Comparison of ENCODE assay signal across 22 cellular contexts in genomic region chr10:100985336-100985735, GRCh38. TPM values are rescaled to one million over a fixed set of nuclear protein-coding genes. Genes with fewer than 3 reads are reported as not detected.
A peak's percentile ranks its signal among the peaks of the same experiment; 100 is the strongest.
DNase-seq lines count a peak whose midpoint lies in the region; ATAC-seq, FAIRE-seq and TF ChIP-seq lines count a peak whose summit lies in the region.
"Had no signal": no experiment of that assay in that cellular context is flagged by ENCODE, and none has a peak within 500 bp of the region (broad histone marks: within the 10 kb centered on the region; RNA-seq: fewer than 3 reads in every experiment).

No MANE protein-coding gene starts in this region.

- TF ChIP-seq POLR2A in GM12878 (IDR thresholded peaks at IDR 0.05; ENCODE audit: low read depth, low read length): no peak

- intact Hi-C loops in GM12878 (cut with micrococcal nuclease; ENCODE audit: unreplicated experiment): no loop called here
- intact Hi-C loops in naive thymus-derived CD4-positive, alpha-beta T cell (cut with micrococcal nuclease): no loop called here

- peaks cover 2 to 6% of the 10 kb centered on the region in 2 experiments; a peak in 2 of 4 replicates for H3K36me3 ChIP-seq in GM12878 (ENCODE audit: control insufficient read depth in 2 of 2, insufficient read depth in 2 of 2, low read length in 1 of 2)
- peaks cover 0 to 61% (median under 1%) of the 10 kb centered on the region in 3 experiments for H3K36me3 ChIP-seq in naive thymus-derived CD4-positive, alpha-beta T cell (ENCODE audit: control insufficient read depth in 2 of 3, insufficient read depth in 3 of 3, low read length in 3 of 3)

- peak overlapping the region in 7 of 10 donors; percentile 28 to 99 (median 93) for H3K4me3 Mint-ChIP-seq in naive thymus-derived CD4-positive, alpha-beta T cell

- ATAC-seq in GM12878 (peak; percentile 57), HG03565 (IDR thresholded peaks at IDR 0.05; ENCODE audit: unreplicated experiment) (no peak), GM21515 (IDR thresholded peaks at IDR 0.05; ENCODE audit: unreplicated experiment) (no peak), HG03469 (IDR thresholded peaks at IDR 0.05; ENCODE audit: unreplicated experiment) (no peak)
- ATAC-seq in naive thymus-derived CD4-positive, alpha-beta T cell: no peak
- ATAC-seq: activated naive CD4-positive, alpha-beta T cell treated with anti-CD3 and anti-CD28 coated beads, Interleukin-2, amount 50 U/mL, for 72 hours had no signal

- H3K9me3 Mint-ChIP-seq in naive thymus-derived CD4-positive, alpha-beta T cell: no peaks in the 10 kb centered on the region
- H3K9me3 Mint-ChIP-seq: activated naive CD4-positive, alpha-beta T cell treated with anti-CD3 and anti-CD28 coated beads, Interleukin-2, amount 50 U/mL, for 72 hours had no signal

- peak overlapping the region in 1 of 9 donors; percentile 3 for H3K27ac Mint-ChIP-seq in naive thymus-derived CD4-positive, alpha-beta T cell

- no peak overlapping the region for H3K4me2 ChIP-seq in GM12878 (ENCODE audit: control insufficient read depth, insufficient read depth)

- H3K27ac ChIP-seq in 22Rv1: peak overlapping the region; percentile 92; the same call in 1 of the 2 replicates
- no peak overlapping the region for H3K27ac ChIP-seq in GM12878 (ENCODE audit: control insufficient read depth, insufficient read depth)
- no peak overlapping the region for H3K27ac ChIP-seq in naive thymus-derived CD4-positive, alpha-beta T cell (ENCODE audit: low read depth, low read length)
- H3K27ac ChIP-seq: neutrophil, SK-N-MC had no signal

- no peak overlapping the region for H3K4me3 ChIP-seq in GM12865 (ENCODE audit: low read depth, low read length)
- H3K4me3 ChIP-seq in GM12878: no peak overlapping the region
- H3K4me3 ChIP-seq in naive thymus-derived CD4-positive, alpha-beta T cell (ENCODE audit: low read length): no peak overlapping the region
- H3K4me3 ChIP-seq: lung, SK-N-MC had no signal

- no peak for FAIRE-seq in GM12878 (lab: Jason Lieb, UNC)
- FAIRE-seq: TTC549 had no signal

- no peak overlapping the region for H2AFZ ChIP-seq in GM12878 (ENCODE audit: control insufficient read depth, low read depth, low read length)

- H3K4me1 Mint-ChIP-seq in naive thymus-derived CD4-positive, alpha-beta T cell: peaks cover 20 to 55% (median 32%) of the 10 kb centered on the region in 7 donors

- H3K27me3 Mint-ChIP-seq in naive thymus-derived CD4-positive, alpha-beta T cell: no peaks in the 10 kb centered on the region

- no peaks in the 10 kb centered on the region for H4K20me1 ChIP-seq in GM12878 (ENCODE audit: control insufficient read depth, insufficient read depth)

- peaks cover under 1 to 43% (median 17%) of the 10 kb centered on the region in 5 donors for H3K36me3 Mint-ChIP-seq in naive thymus-derived CD4-positive, alpha-beta T cell

- POLR2A ChIA-PET in GM12878 (lab: Charles Lee): interaction anchor here (0.8 to 2.8 kb wide), 6 partner anchors 13 to 75 kb away, joined by 3 to 23 read pairs (median 3); partner anchors contain the start of genes LZTS2, SEMA4G and SLF2
- POLR2A ChIA-PET in naive thymus-derived CD4-positive, alpha-beta T cell (lab: Charles Lee): interaction anchor here (1.4 to 4.7 kb wide), 2 partner anchors 12 to 46 kb away, joined by 8 to 65 read pairs; partner anchors contain the start of genes LZTS2, PDZD7 and SFXN3

- no peaks in the 10 kb centered on the region for H3K9me3 ChIP-seq in GM12878 (replicated peaks; ENCODE audit: control insufficient read depth, insufficient read depth, low read length)
- H3K9me3 ChIP-seq in naive thymus-derived CD4-positive, alpha-beta T cell (ENCODE audit: control insufficient read depth in 2 of 3, low read length in 3 of 3): no peaks in the 10 kb centered on the region
- H3K9me3 ChIP-seq: neutrophil had no signal

- RAD21 ChIA-PET in GM12878 (lab: Charles Lee; ENCODE audit: unreplicated experiment): interaction anchor here (2.1 kb wide), 1 partner anchor 13 kb away, joined by 11 read pairs; no protein-coding TSS in a partner anchor

- TF ChIP-seq EP300 in GM12878 (IDR thresholded peaks at IDR 0.05; ENCODE audit: borderline replicate concordance in 1 of 2, control insufficient read depth in 1 of 2, low read depth in 2 of 2, low read length in 2 of 2): no peak

- no peak overlapping the region for H3K9ac ChIP-seq in GM12878 (ENCODE audit: control insufficient read depth, insufficient read depth, low read length)

- peaks cover 16% of the 10 kb centered on the region for H3K4me1 ChIP-seq in GM12878 (ENCODE audit: control insufficient read depth, insufficient read depth, low read length)
- peaks cover 17 to 24% of the 10 kb centered on the region in 2 donors for H3K4me1 ChIP-seq in naive thymus-derived CD4-positive, alpha-beta T cell (ENCODE audit: control insufficient read depth in 2 of 2, insufficient read depth in 2 of 2, low read length in 2 of 2)

- peaks cover 34% of the 10 kb centered on the region for H3K79me2 ChIP-seq in GM12878 (ENCODE audit: control insufficient read depth, insufficient read depth, low read length)

- CTCF ChIA-PET in GM12878 (lab: Yijun Ruan, JAX): interaction anchor here (0.9 to 5.5 kb wide), 5 partner anchors 10 to 449 kb away, joined by 3 to 42 read pairs (median 4); partner anchors contain the start of gene HIF1AN
- CTCF ChIA-PET in naive thymus-derived CD4-positive, alpha-beta T cell (lab: Charles Lee): no interaction called here

- BruUV-seq in GM12878 (replicated peaks; lab: Mats Ljungman, UMichigan): no TSS peak

- DNase-seq in GM12865 (ENCODE audit: low read depth): no peak
- DNase-seq in GM12878 (ENCODE audit: low read depth, low spot score): no peak
- DNase-seq in naive thymus-derived CD4-positive, alpha-beta T cell: no peak
- DNase-seq in NCI-H774 (lab: John Stamatoyannopoulos, UW): no peak
- DNase-seq: AML-193; DMS53; foreskin melanocyte; H7; KG1; NCI-H1417; NCI-H345; OCI-M1; stimulated activated CD4-positive, alpha-beta T cell treated with anti-CD3 and anti-CD28 coated beads, Interleukin-4, amount 100 ng/mL, for 24 hours had no signal

- TF ChIP-seq CTCF in 22Rv1 (IDR thresholded peaks at IDR 0.05): no peak
- TF ChIP-seq CTCF in GM12865 (IDR thresholded peaks at IDR 0.05; ENCODE audit: insufficient read depth, low read depth, low read length, missing control alignments): peak; percentile 1
- no peak; a peak in 1 of 6 replicates for TF ChIP-seq CTCF in GM12878 (IDR thresholded peaks at IDR 0.05 in 2 of 3, conservative IDR thresholded peaks at IDR 0.05 in 1 of 3; ENCODE audit: control insufficient read depth in 2 of 3, extremely low read depth in 1 of 3, insufficient read depth in 1 of 3, low read depth in 3 of 3, low read length in 3 of 3)

- SMC1A ChIA-PET in GM12878 (lab: Charles Lee; ENCODE audit: uncharacterized antibody, unreplicated experiment): interaction anchor here (0.6 to 1.2 kb wide), 2 partner anchors 13 to 76 kb away, joined by 3 to 5 read pairs; no protein-coding TSS in a partner anchor

- no peaks in the 10 kb centered on the region for H3K27me3 ChIP-seq in GM12878 (replicated peaks in 1 of 2; ENCODE audit: control insufficient read depth in 2 of 2, insufficient read depth in 2 of 2, low read length in 1 of 2)
- no peaks in the 10 kb centered on the region for H3K27me3 ChIP-seq in naive thymus-derived CD4-positive, alpha-beta T cell (ENCODE audit: control insufficient read depth in 2 of 2, insufficient read depth in 2 of 2, low read length in 2 of 2)
- H3K27me3 ChIP-seq: neutrophil had no signal

- 41% methylated on average over 5 of the region's 5 CpGs for WGBS in GM12878 (ENCODE audit: insufficient coverage, insufficient replicate concordance, low lambda C conversion rate, missing lambda C conversion rate)

- in situ Hi-C loops in GM12878 (cut with MboI): no loop called here

- no peak for TF ChIP-seq RAD21 in GM12878 (IDR thresholded peaks at IDR 0.05; ENCODE audit: insufficient read depth, low read depth, low read length)

RNA-seq across cellular contexts. Expression of gene MRPL43, which starts 2.0 kb away (rescaled TPM):
- total RNA-seq in GM12878 (2013; cell fraction: nucleolus; rRNA removed): 30.3 and 37.0 TPM in 2 replicates
- total RNA-seq in GM12878 (2014; rRNA removed): 74.8 and 84.7 TPM in 2 replicates
- total RNA-seq in GM12878 (2014; rRNA removed; fragmentation: Illumina TruSeq; extraction: Trizol): 34.3 and 40.1 TPM in 2 replicates
- 58.6 and 65.5 TPM in 2 replicates for total RNA-seq in GM12878 (2021)
- polyA plus RNA-seq in GM12878 (2011; ENCODE audit: low read depth): 30.0 TPM
- 39.3 and 64.7 TPM in 2 replicates for polyA plus RNA-seq in GM12878 (2011; rRNA removed)
- polyA plus RNA-seq in GM12878 (2011; cell fraction: cytosol; rRNA removed): 79.2 and 143 TPM in 2 replicates
- 106 and 124 TPM in 2 replicates for polyA plus RNA-seq in GM12878 (2011; cell fraction: nucleus; rRNA removed)
- polyA plus RNA-seq in GM12878 (2012): 67.6 and 72.0 TPM in 2 replicates
- 15.9 and 24.8 TPM in 2 replicates for polyA plus RNA-seq in GM12878 (2014; fragmentation: Illumina TruSeq; extraction: Trizol)
- 10 to 100 TPM; 16.6 to 24.2 TPM for polyA plus RNA-seq in GM12878 (2014; fragmentation: Nextera tagmentation; extraction: Ambion mirVana)
- polyA plus RNA-seq in GM12878 (2014; rRNA removed): 102 and 115 TPM in 2 replicates
- polyA plus RNA-seq in GM12878 (2016; fragmentation: Nextera tagmentation; extraction: Ambion mirVana): 100 to 1,000 TPM; 101 to 108 TPM
- polyA minus RNA-seq in GM12878 (2011; rRNA and poly(A)+ RNA removed): 25.1 and 42.2 TPM in 2 replicates
- polyA minus RNA-seq in GM12878 (2011; cell fraction: cytosol; rRNA and poly(A)+ RNA removed): 20.7 and 27.8 TPM in 2 replicates
- 30.9 and 40.5 TPM in 2 replicates for polyA minus RNA-seq in GM12878 (2011; cell fraction: nucleus; rRNA and poly(A)+ RNA removed)
- 10 to 100 TPM; 35.8 to 74.5 (median 46.5) TPM for total RNA-seq in naive thymus-derived CD4-positive, alpha-beta T cell
- polyA plus RNA-seq in naive thymus-derived CD4-positive, alpha-beta T cell: 100 to 1,000 TPM; 143 to 149 TPM

RNA-seq across cellular contexts. Expression of gene TWNK, which starts 2.0 kb away (rescaled TPM):
- total RNA-seq in GM12878 (2013; cell fraction: nucleolus; rRNA removed): 9.5 and 10.3 TPM in 2 replicates
- total RNA-seq in GM12878 (2014; rRNA removed) (19.3 and 20.4 TPM in 2 replicates), GM12878 (2014; rRNA removed; fragmentation: Illumina TruSeq; extraction: Trizol) (14.0 and 17.2 TPM in 2 replicates), GM12878 (2021) (19.5 and 23.0 TPM in 2 replicates)
- polyA plus RNA-seq in GM12878 (2011; ENCODE audit: low read depth): 12.9 TPM
- polyA plus RNA-seq in GM12878 (2011; rRNA removed) (13.7 and 16.9 TPM in 2 replicates), GM12878 (2014; fragmentation: Illumina TruSeq; extraction: Trizol) (32.4 and 32.8 TPM in 2 replicates), GM12878 (2014; fragmentation: Nextera tagmentation; extraction: Ambion mirVana) (10 to 100 TPM; 13.6 to 19.0 TPM), GM12878 (2014; rRNA removed) (19.3 and 22.3 TPM in 2 replicates), GM12878 (2016; fragmentation: Nextera tagmentation; extraction: Ambion mirVana) (10 to 100 TPM; 14.4 to 16.6 TPM)
- polyA plus RNA-seq in GM12878 (2011; cell fraction: cytosol; rRNA removed): 17.4 and 18.4 TPM in 2 replicates
- polyA plus RNA-seq in GM12878 (2011; cell fraction: nucleus; rRNA removed): 15.9 and 18.3 TPM in 2 replicates
- 13.3 and 19.0 TPM in 2 replicates for polyA plus RNA-seq in GM12878 (2012)
- 17.1 and 19.5 TPM in 2 replicates for polyA minus RNA-seq in GM12878 (2011; rRNA and poly(A)+ RNA removed)
- polyA minus RNA-seq in GM12878 (2011; cell fraction: cytosol; rRNA and poly(A)+ RNA removed): 3.1 and 7.5 TPM in 2 replicates
- polyA minus RNA-seq in GM12878 (2011; cell fraction: nucleus; rRNA and poly(A)+ RNA removed): 5.9 and 12.2 TPM in 2 replicates
- 10 to 100 TPM in 3 of 5 experiments, 1 to 10 TPM in 2; 5.8 to 17.3 (median 14.8) TPM for total RNA-seq in naive thymus-derived CD4-positive, alpha-beta T cell
- 10 to 100 TPM; 10.0 to 18.9 TPM for polyA plus RNA-seq in naive thymus-derived CD4-positive, alpha-beta T cell

RNA-seq across cellular contexts. Expression of gene LZTS2, which starts 14.3 kb away (rescaled TPM):
- 33.5 and 42.4 TPM in 2 replicates for total RNA-seq in GM12878 (2013; cell fraction: nucleolus; rRNA removed)
- total RNA-seq in GM12878 (2014; rRNA removed) (6.2 and 6.7 TPM in 2 replicates), GM12878 (2014; rRNA removed; fragmentation: Illumina TruSeq; extraction: Trizol) (3.8 and 3.9 TPM in 2 replicates), GM12878 (2021) (12.2 and 13.4 TPM in 2 replicates)
- polyA plus RNA-seq in GM12878 (2011; ENCODE audit: low read depth): 3.1 TPM
- polyA plus RNA-seq in GM12878 (2011; rRNA removed) (7.1 and 11.2 TPM in 2 replicates), GM12878 (2014; fragmentation: Illumina TruSeq; extraction: Trizol) (1.7 and 3.0 TPM in 2 replicates), GM12878 (2014; fragmentation: Nextera tagmentation; extraction: Ambion mirVana) (under 1 TPM; 0.08 to 0.37 TPM), GM12878 (2014; rRNA removed) (9.9 and 11.9 TPM in 2 replicates), GM12878 (2016; fragmentation: Nextera tagmentation; extraction: Ambion mirVana) (1 to 10 TPM; 7.7 to 7.9 TPM)
- polyA plus RNA-seq in GM12878 (2011; cell fraction: cytosol; rRNA removed): 21.4 and 22.7 TPM in 2 replicates
- 73.4 and 102 TPM in 2 replicates for polyA plus RNA-seq in GM12878 (2011; cell fraction: nucleus; rRNA removed)
- polyA plus RNA-seq in GM12878 (2012): 9.3 and 11.8 TPM in 2 replicates
- polyA minus RNA-seq in GM12878 (2011; rRNA and poly(A)+ RNA removed): 6.1 and 17.8 TPM in 2 replicates
- 6.3 and 9.9 TPM in 2 replicates for polyA minus RNA-seq in GM12878 (2011; cell fraction: cytosol; rRNA and poly(A)+ RNA removed)
- polyA minus RNA-seq in GM12878 (2011; cell fraction: nucleus; rRNA and poly(A)+ RNA removed): 14.6 and 21.9 TPM in 2 replicates
- 10 to 100 TPM; 16.0 to 44.7 (median 25.5) TPM for total RNA-seq in naive thymus-derived CD4-positive, alpha-beta T cell
- polyA plus RNA-seq in naive thymus-derived CD4-positive, alpha-beta T cell: 10 to 100 TPM; 10.8 to 25.6 TPM

RNA-seq across cellular contexts. Expression of gene SEMA4G, which starts 16.0 kb away (rescaled TPM):
- total RNA-seq in GM12878 (2013; cell fraction: nucleolus; rRNA removed): 2.6 and 4.3 TPM in 2 replicates
- 0.05 TPM in 1 of 2 replicates, not detected in the other for total RNA-seq in GM12878 (2014; rRNA removed)
- not detected in 2 replicates for total RNA-seq in GM12878 (2014; rRNA removed; fragmentation: Illumina TruSeq; extraction: Trizol)
- 0.19 and 0.23 TPM in 2 replicates for total RNA-seq in GM12878 (2021)
- polyA plus RNA-seq in GM12878 (2011; ENCODE audit: low read depth): 6.5 TPM
- polyA plus RNA-seq in GM12878 (2011; rRNA removed): 0.91 and 2.3 TPM in 2 replicates
- polyA plus RNA-seq in GM12878 (2011; cell fraction: cytosol; rRNA removed): 2.0 and 2.7 TPM in 2 replicates
- polyA plus RNA-seq in GM12878 (2011; cell fraction: nucleus; rRNA removed): 4.8 and 8.4 TPM in 2 replicates
- 2.2 and 2.3 TPM in 2 replicates for polyA plus RNA-seq in GM12878 (2012)
- polyA plus RNA-seq in GM12878 (2014; fragmentation: Illumina TruSeq; extraction: Trizol): 0.25 and 0.62 TPM in 2 replicates
- not detected for polyA plus RNA-seq in GM12878 (2014; fragmentation: Nextera tagmentation; extraction: Ambion mirVana)
- 0.09 and 0.22 TPM in 2 replicates for polyA plus RNA-seq in GM12878 (2014; rRNA removed)
- polyA plus RNA-seq in GM12878 (2016; fragmentation: Nextera tagmentation; extraction: Ambion mirVana): under 1 TPM; 0.63 to 0.88 TPM
- 2.1 and 2.2 TPM in 2 replicates for polyA minus RNA-seq in GM12878 (2011; rRNA and poly(A)+ RNA removed)
- 0.42 and 0.67 TPM in 2 replicates for polyA minus RNA-seq in GM12878 (2011; cell fraction: cytosol; rRNA and poly(A)+ RNA removed)
- 0.60 and 1.9 TPM in 2 replicates for polyA minus RNA-seq in GM12878 (2011; cell fraction: nucleus; rRNA and poly(A)+ RNA removed)
- 1 to 10 TPM in 3 of 5 experiments, under 1 TPM in 2; 0.78 to 1.7 (median 1.2) TPM for total RNA-seq in naive thymus-derived CD4-positive, alpha-beta T cell
- under 1 TPM; 0.24 to 0.52 TPM for polyA plus RNA-seq in naive thymus-derived CD4-positive, alpha-beta T cell

RNA-seq across cellular contexts. Expression of gene PDZD7, which starts 45.6 kb away (rescaled TPM):
- total RNA-seq in GM12878 (2013; cell fraction: nucleolus; rRNA removed): not detected in 2 replicates
- total RNA-seq in GM12878 (2014; rRNA removed) (not detected in 2 replicates), GM12878 (2014; rRNA removed; fragmentation: Illumina TruSeq; extraction: Trizol) (not detected in 2 replicates), GM12878 (2021) (not detected in 2 replicates)
- polyA plus RNA-seq in GM12878 (2011; ENCODE audit: low read depth): not detected
- polyA plus RNA-seq in GM12878 (2011; rRNA removed) (0.01 TPM in 1 of 2 replicates, not detected in the other), GM12878 (2014; fragmentation: Illumina TruSeq; extraction: Trizol) (0.03 TPM in 1 of 2 replicates, not detected in the other), GM12878 (2014; fragmentation: Nextera tagmentation; extraction: Ambion mirVana) (not detected), GM12878 (2014; rRNA removed) (0.03 TPM in 1 of 2 replicates, not detected in the other), GM12878 (2016; fragmentation: Nextera tagmentation; extraction: Ambion mirVana) (under 1 TPM in 1 of 2 experiments, not detected in 1; 0.20 TPM)
- polyA plus RNA-seq in GM12878 (2011; cell fraction: cytosol; rRNA removed): 0.01 and 0.02 TPM in 2 replicates
- polyA plus RNA-seq in GM12878 (2011; cell fraction: nucleus; rRNA removed): 0.04 and 0.07 TPM in 2 replicates
- polyA plus RNA-seq in GM12878 (2012): 0.03 TPM in 1 of 2 replicates, not detected in the other
- not detected in 2 replicates for polyA minus RNA-seq in GM12878 (2011; rRNA and poly(A)+ RNA removed)
- polyA minus RNA-seq in GM12878 (2011; cell fraction: cytosol; rRNA and poly(A)+ RNA removed): not detected in 2 replicates
- 0.12 TPM in 1 of 2 replicates, not detected in the other for polyA minus RNA-seq in GM12878 (2011; cell fraction: nucleus; rRNA and poly(A)+ RNA removed)
- total RNA-seq in naive thymus-derived CD4-positive, alpha-beta T cell: 1 to 10 TPM in 3 of 5 experiments, under 1 TPM in 2; 0.65 to 2.8 (median 1.8) TPM
- 1 to 10 TPM in 1 of 2 donors, under 1 TPM in 1; 0.71 to 1.1 TPM for polyA plus RNA-seq in naive thymus-derived CD4-positive, alpha-beta T cell
